8 cellular contexts compared by ENCODE assay signal in the genomic region with DNA sequence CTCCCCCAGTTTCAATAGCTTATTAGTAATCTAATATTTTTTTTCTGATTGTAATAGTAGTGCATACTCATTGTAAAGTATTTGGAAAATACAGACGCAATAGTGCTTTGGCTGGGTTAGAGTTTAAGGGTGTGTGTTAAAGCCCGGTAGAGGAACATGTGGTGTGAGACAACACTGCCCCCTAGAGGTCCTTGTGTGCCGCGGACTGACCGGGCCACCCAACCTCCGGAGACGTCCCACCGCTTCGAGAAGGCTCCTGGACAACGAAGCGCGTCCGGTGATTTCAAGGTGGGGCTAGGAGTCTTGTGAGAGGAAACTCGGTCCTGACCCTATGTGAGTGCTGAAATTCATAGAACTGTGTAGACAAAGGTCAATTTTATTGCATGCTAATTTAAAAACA.
DNase-seq lines count a peak whose midpoint lies in the region; ATAC-seq and TF ChIP-seq lines count a peak whose summit lies in the region.
"Not testable (repeated sequence)": the region's sequence is repeated elsewhere in the genome, so short reads cannot be mapped to it uniquely, and the experiment has no call there.

No MANE protein-coding gene starts in this region.

- WGBS in SK-N-SH (ENCODE audit: low lambda C conversion rate) = 3% methylated on average over 9 of the region's 14 CpGs

- POLR2A ChIA-PET in SK-N-SH (lab: Yijun Ruan, JAX) = not testable (repeated sequence)

- not testable (repeated sequence) for H3K9me3 Mint-ChIP-seq in activated naive CD4-positive, alpha-beta T cell treated with anti-CD3 and anti-CD28 coated beads, Interleukin-2, amount 10 ng/mL, durations not matched to agents 7 days and 5 days; neural progenitor cell; type B pancreatic cell

- not testable (repeated sequence) for H3K79me2 ChIP-seq in SK-N-SH (ENCODE audit: insufficient read depth); neural progenitor cell (ENCODE audit: low read depth)

- H3K4me1 ChIP-seq in SK-N-SH (ENCODE audit: control insufficient read depth in 1 of 2, insufficient read depth in 2 of 2, low read depth in 1 of 2, low read length in 1 of 2); cardiac muscle cell (ENCODE audit: low read depth); neural progenitor cell: not testable (repeated sequence)

- H3K9me3 ChIP-seq in SK-N-SH; cardiac muscle cell (ENCODE audit: low read depth); neural progenitor cell (ENCODE audit: low read depth): not testable (repeated sequence)

- H3K27me3 ChIP-seq in SK-N-SH (ENCODE audit: insufficient read depth); cardiac muscle cell; neural progenitor cell: not testable (repeated sequence)

- H3K9me2 ChIP-seq in SK-N-SH = not testable (repeated sequence)

- not testable (repeated sequence) for H3K36me3 Mint-ChIP-seq in activated naive CD4-positive, alpha-beta T cell treated with anti-CD3 and anti-CD28 coated beads, Interleukin-2, amount 10 ng/mL, durations not matched to agents 7 days and 5 days; neural progenitor cell; type B pancreatic cell

- not testable (repeated sequence) for H3K9ac ChIP-seq in SK-N-SH, neural progenitor cell

- H3K4me2 ChIP-seq in SK-N-SH, neural progenitor cell: not testable (repeated sequence)

- not testable (repeated sequence) for DNase-seq in SK-N-SH; cardiac muscle cell (ENCODE audit: low read depth in 1 of 2, low spot score in 1 of 2); neural progenitor cell (ENCODE audit: low spot score); type B pancreatic cell (ENCODE audit: extremely low spot score, unreplicated experiment)
- peak; percentile 27 for DNase-seq in activated naive CD4-positive, alpha-beta T cell treated with anti-CD3 and anti-CD28 coated beads, Interleukin-2, amount 10 ng/mL, durations not matched to agents 7 days and 5 days

- peak; percentile 47 for ATAC-seq in GM18858 (IDR thresholded peaks at IDR 0.05; ENCODE audit: unreplicated experiment)
- ATAC-seq in GM21619 (IDR thresholded peaks at IDR 0.05; ENCODE audit: unreplicated experiment) = peak; percentile 88
- peak; percentile 62 for ATAC-seq in HG03097 (IDR thresholded peaks at IDR 0.05; ENCODE audit: low FRiP score, unreplicated experiment)

- H3K4me3 Mint-ChIP-seq in activated naive CD4-positive, alpha-beta T cell treated with anti-CD3 and anti-CD28 coated beads, Interleukin-2, amount 10 ng/mL, durations not matched to agents 7 days and 5 days; neural progenitor cell; type B pancreatic cell: not testable (repeated sequence)

- not testable (repeated sequence) for H3K27ac ChIP-seq in SK-N-SH (ENCODE audit: low read depth in 2 of 2, low read length in 1 of 2); cardiac muscle cell; neural progenitor cell

- H2AFZ ChIP-seq in SK-N-SH (ENCODE audit: low read depth); neural progenitor cell (replicated peaks): not testable (repeated sequence)

- CTCF ChIA-PET in SK-N-SH (lab: Yijun Ruan, JAX); activated naive CD4-positive, alpha-beta T cell treated with anti-CD3 and anti-CD28 coated beads, Interleukin-2, amount 10 ng/mL, durations not matched to agents 7 days and 5 days (lab: Charles Lee): not testable (repeated sequence)

- not testable (repeated sequence) for H3K27ac Mint-ChIP-seq in activated naive CD4-positive, alpha-beta T cell treated with anti-CD3 and anti-CD28 coated beads, Interleukin-2, amount 10 ng/mL, durations not matched to agents 7 days and 5 days; neural progenitor cell; type B pancreatic cell

- H4K20me1 ChIP-seq in SK-N-SH (ENCODE audit: insufficient read depth); neural progenitor cell (ENCODE audit: low read depth): not testable (repeated sequence)

- peak; percentile 23; the same call in 1 of the 2 replicates for TF ChIP-seq CTCF in SK-N-SH (IDR thresholded peaks at IDR 0.05)
- peak; percentile 4 for TF ChIP-seq CTCF in cardiac muscle cell (IDR thresholded peaks at IDR 0.05; ENCODE audit: low read depth, low read length)
- TF ChIP-seq CTCF in neural progenitor cell (IDR thresholded peaks at IDR 0.05) = peak; percentile 37
- peak; percentile 56 for TF ChIP-seq CTCF in type B pancreatic cell (conservative IDR thresholded peaks at IDR 0.05)

- H3K4me3 ChIP-seq in SK-N-SH (ENCODE audit: low read depth in 2 of 2, low read length in 1 of 2); cardiac muscle cell; neural progenitor cell: not testable (repeated sequence)

- H3F3A ChIP-seq in SK-N-SH (replicated peaks; ENCODE audit: insufficient read depth); neural progenitor cell (ENCODE audit: low read depth): not testable (repeated sequence)

- not testable (repeated sequence) for H3K4me1 Mint-ChIP-seq in activated naive CD4-positive, alpha-beta T cell treated with anti-CD3 and anti-CD28 coated beads, Interleukin-2, amount 10 ng/mL, durations not matched to agents 7 days and 5 days; neural progenitor cell; type B pancreatic cell (ENCODE audit: unreplicated experiment)

- not testable (repeated sequence) for H3K27me3 Mint-ChIP-seq in activated naive CD4-positive, alpha-beta T cell treated with anti-CD3 and anti-CD28 coated beads, Interleukin-2, amount 10 ng/mL, durations not matched to agents 7 days and 5 days; neural progenitor cell (ENCODE audit: insufficient read depth, low read depth); type B pancreatic cell

- TF ChIP-seq EP300 in SK-N-SH (IDR thresholded peaks at IDR 0.05; ENCODE audit: borderline replicate concordance in 1 of 2, low read depth in 1 of 2, low read length in 1 of 2) = not testable (repeated sequence)

- TF ChIP-seq RAD21 in SK-N-SH (IDR thresholded peaks at IDR 0.05; ENCODE audit: low read length) = not testable (repeated sequence)

- not testable (repeated sequence) for H3K36me3 ChIP-seq in SK-N-SH (replicated peaks in 1 of 2; ENCODE audit: control insufficient read depth in 1 of 2, insufficient read depth in 2 of 2, low read length in 1 of 2); cardiac muscle cell; neural progenitor cell

Comparison
In these comparisons a context has a peak if more than half of its experiments do, and no peak if none do; other contexts are left out.
1. CTCF ChIP-seq: peak in every context shown above with its lines; median percentile 56 in type B pancreatic cell; 37 in neural progenitor cell; 23 in SK-N-SH; 4 in cardiac muscle cell.